In the genomic region with DNA sequence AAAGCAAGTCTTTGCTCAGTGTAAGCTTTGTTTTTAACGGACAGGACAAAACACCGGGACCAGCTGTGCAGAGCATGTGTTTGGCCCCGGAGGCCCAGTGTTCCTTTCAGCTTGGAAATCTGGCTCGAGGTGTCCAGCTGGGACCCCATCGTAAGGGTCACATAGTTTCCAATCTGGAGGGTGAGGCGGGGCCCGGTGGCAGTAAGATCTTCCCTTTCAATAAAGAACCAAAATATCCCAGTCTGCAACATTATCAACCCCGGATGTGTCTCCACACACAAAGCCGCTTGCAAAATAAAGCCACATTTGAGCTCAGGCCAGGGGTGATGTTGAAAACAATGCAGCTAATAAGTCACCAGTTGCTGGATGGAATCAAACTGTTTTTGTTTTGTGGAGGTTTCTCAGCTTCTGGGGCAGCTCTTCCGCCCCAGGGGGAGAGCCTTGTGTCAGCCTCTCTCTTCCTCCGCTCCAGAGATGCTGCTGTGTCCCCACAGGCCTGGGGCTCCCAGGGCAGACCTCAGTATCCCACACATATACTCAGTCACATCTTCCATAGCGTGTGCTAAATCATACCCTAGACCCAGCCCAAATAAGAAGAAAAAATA, we compare ENCODE assay signal across 8 cellular contexts.
A peak's percentile ranks its signal among the peaks of the same experiment; 100 is the strongest.
DNase-seq lines count a peak whose midpoint lies in the region; ATAC-seq and TF ChIP-seq lines count a peak whose summit lies in the region.

No MANE protein-coding gene starts in this region.

- ATAC-seq in Right ventricle myocardium inferior (peak; percentile 65), aorta (ENCODE audit: low FRiP score) (peak; percentile 58), GM18502 (IDR thresholded peaks at IDR 0.05; ENCODE audit: poor library complexity, unreplicated experiment) (no peak), GM19395 (IDR thresholded peaks at IDR 0.05; ENCODE audit: unreplicated experiment) (no peak)

- H3K9me3 Mint-ChIP-seq in nephron: peaks cover 2% of the 10 kb centered on the region

- H3K27me3 ChIP-seq in esophagus squamous epithelium (peaks cover 0 to 86% (median 0%) of the 10 kb centered on the region in 4 donors), aorta (ENCODE audit: control insufficient read depth in 1 of 2, insufficient read depth in 2 of 2, low read length in 1 of 2) (no peaks in the 10 kb centered on the region)

- no peak overlapping the region for H3K4me3 ChIP-seq in esophagus squamous epithelium
- no peak overlapping the region for H3K4me3 ChIP-seq in aorta (ENCODE audit: low read length in 2 of 2)

- peaks cover 14% of the 10 kb centered on the region for H3K4me1 Mint-ChIP-seq in nephron

- intact Hi-C loops in Right ventricle myocardium inferior (cut with DNase I): no loop called here
- intact Hi-C loops in cardiac septum (cut with DNase I): no loop called here
- intact Hi-C loops in esophagus squamous epithelium (cut with DNase I): no loop called here
- intact Hi-C loops in aorta (cut with DNase I): no loop called here

- DNase-seq in Right ventricle myocardium inferior (ENCODE audit: missing footprints): peak; percentile 74
- DNase-seq in cardiac septum (ENCODE audit: low spot score): no peak
- DNase-seq in esophagus squamous epithelium (lab: John Stamatoyannopoulos, UW): no peak
- peak; percentile 47 to 66 for DNase-seq in aorta
- no peak for DNase-seq in NCI-H774 (lab: John Stamatoyannopoulos, UW)

- no peak overlapping the region for H3K4me3 Mint-ChIP-seq in nephron

- peaks cover 63% of the 10 kb centered on the region for H3K27me3 Mint-ChIP-seq in nephron (ENCODE audit: low read depth)

- 58 to 73% methylated on average over 4 to 11 of the region's 12 CpGs for WGBS in esophagus squamous epithelium, 2 donors
- WGBS in aorta, 2 donors: 51 to 58% methylated on average over 12 of the region's 12 CpGs

- no peaks in the 10 kb centered on the region for H3K36me3 ChIP-seq in esophagus squamous epithelium
- no peaks in the 10 kb centered on the region for H3K36me3 ChIP-seq in aorta (ENCODE audit: control insufficient read depth in 1 of 2, insufficient read depth in 2 of 2, low read length in 1 of 2)

- TF ChIP-seq POLR2A in esophagus squamous epithelium (IDR thresholded peaks at IDR 0.05): no peak

- TF ChIP-seq CTCF in esophagus squamous epithelium (IDR thresholded peaks at IDR 0.05) (no peak), nephron (IDR thresholded peaks at IDR 0.05; ENCODE audit: unreplicated experiment in 3 of 3) (no peak)

- H3K9me3 ChIP-seq in esophagus squamous epithelium (no peaks in the 10 kb centered on the region), aorta (ENCODE audit: control insufficient read depth, low read length) (no peaks in the 10 kb centered on the region)

- no peaks in the 10 kb centered on the region for H3K36me3 Mint-ChIP-seq in nephron (ENCODE audit: low read depth)

- H3K27ac ChIP-seq in esophagus squamous epithelium (peak overlapping the region in 3 of 4 donors; percentile 25 to 69 (median 54)), aorta (ENCODE audit: low read depth in 1 of 2, low read length in 2 of 2) (no peak overlapping the region)

- H3K27ac Mint-ChIP-seq in nephron: peak overlapping the region in 2 of 3 experiments; percentile 1 to 51

- H3K4me1 ChIP-seq in esophagus squamous epithelium (peaks cover 0 to 41% (median 19%) of the 10 kb centered on the region in 3 donors), aorta (ENCODE audit: control insufficient read depth in 1 of 2, insufficient read depth in 2 of 2, low read length in 2 of 2) (no peaks in the 10 kb centered on the region)

Comparison
In these comparisons a context has a peak if more than half of its experiments do, and no peak if none do; other contexts are left out.
1. DNase-seq: peak in Right ventricle myocardium inferior (single experiment) and aorta (2 of 2); none in cardiac septum (single experiment), esophagus squamous epithelium (single experiment) and NCI-H774 (single experiment).
2. ATAC-seq: peak in Right ventricle myocardium inferior (single experiment) and aorta (single experiment); none in GM18502 (single experiment) and GM19395 (single experiment).
3. H3K27ac ChIP-seq: peak in esophagus squamous epithelium (3 of 4); none in aorta (0 of 2).